ENCODE assay signal across 21 cellular contexts in the genomic region with DNA sequence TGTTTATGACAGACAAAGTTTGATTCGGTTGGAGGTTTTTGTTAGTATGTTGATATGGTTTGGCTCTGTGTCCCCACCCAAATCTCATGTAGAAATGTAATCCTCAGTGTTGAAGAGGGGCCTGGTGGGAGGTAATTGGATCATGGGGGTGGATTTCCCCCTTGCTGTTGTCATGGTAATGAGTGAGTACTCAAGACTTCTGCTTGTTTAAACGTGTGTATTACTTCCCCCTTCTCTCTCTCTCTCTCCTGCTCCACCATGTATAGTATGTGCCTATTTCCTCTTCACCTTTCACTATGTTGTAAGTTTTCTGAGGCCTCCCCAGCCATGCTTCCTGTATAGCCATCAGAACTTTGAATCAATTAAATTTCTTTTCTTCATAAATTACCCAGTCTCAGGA.
DNase-seq lines count a peak whose midpoint lies in the region; ATAC-seq, FAIRE-seq and TF ChIP-seq lines count a peak whose summit lies in the region.
"Had no signal": no experiment of that assay in that cellular context is flagged by ENCODE, and none has a peak within 500 bp of the region (broad histone marks: within the 10 kb centered on the region; RNA-seq: fewer than 3 reads in every experiment).

No MANE protein-coding gene starts in this region.

- peak overlapping the region; percentile 8 for H3K4me3 Mint-ChIP-seq in neural progenitor cell
- H3K4me3 Mint-ChIP-seq: CD14-positive monocyte; CD8-positive, alpha-beta T cell; HFFc6 had no signal

- no peak overlapping the region for H4K5ac ChIP-seq in H1 (ENCODE audit: insufficient read length, low read depth, low read length)

- 58 to 100% methylated on average over 1 to 2 of the region's 2 CpGs for WGBS in H1 (ENCODE audit: extremely low coverage in 1 of 2, insufficient coverage in 1 of 2, insufficient read length in 1 of 2, insufficient replicate concordance in 2 of 2, low coverage in 1 of 2, low lambda C conversion rate in 2 of 2, missing lambda C conversion rate in 1 of 2), 2 experiments
- 50 to 57% (median 56%) methylated on average over 2 of the region's 2 CpGs for WGBS in psoas muscle, 3 donors

- FAIRE-seq in H1 (lab: Jason Lieb, UNC), result no peak
- FAIRE-seq: A549, D721Med, G401.6, GM12891, HTR-8/SVneo had no signal

- no peak overlapping the region for H3K18ac ChIP-seq in H1 (ENCODE audit: extremely low read depth, low read length)

- ATAC-seq in psoas muscle, result no peak
- ATAC-seq: A549; CD8-positive, alpha-beta T cell had no signal

- H3K9me3 ChIP-seq in HUES48 (ENCODE audit: control insufficient read depth, insufficient read depth, low read length), result peaks cover 11% of the 10 kb centered on the region
- peaks cover 8 to 9% of the 10 kb centered on the region in 2 experiments for H3K9me3 ChIP-seq in H1 (ENCODE audit: insufficient read depth in 2 of 2, low read depth in 1 of 2, low read length in 1 of 2)
- H3K9me3 ChIP-seq in neural progenitor cell (ENCODE audit: low read depth), result no peaks in the 10 kb centered on the region
- H3K9me3 ChIP-seq in SJCRH30 (replicated peaks), result no peaks in the 10 kb centered on the region
- no peaks in the 10 kb centered on the region for H3K9me3 ChIP-seq in psoas muscle
- H3K9me3 ChIP-seq: A549 had no signal

- H2BK15ac ChIP-seq in H1 (ENCODE audit: low read length), result no peak overlapping the region

- H3K56ac ChIP-seq in H1 (replicated peaks; ENCODE audit: insufficient read length, low read depth, low read length), result no peak overlapping the region

- CTCF ChIA-PET in H1 (lab: Charles Lee; ENCODE audit: partially characterized antibody), result interaction anchor here (0.6 to 1.9 kb wide), 2 partner anchors 39 to 242 kb away, joined by 3 to 5 read pairs; no protein-coding TSS in a partner anchor

- H3K27ac ChIP-seq in HUES48 (ENCODE audit: low read depth, low read length) (peak overlapping the region; percentile 23), H1 (ENCODE audit: low read depth, low read length) (no peak overlapping the region), neural progenitor cell (no peak overlapping the region), SJCRH30 (no peak overlapping the region), psoas muscle (no peak overlapping the region)
- H3K27ac ChIP-seq: A549 had no signal

- H3K36me3 ChIP-seq in HUES48 (ENCODE audit: control insufficient read depth, insufficient read depth, low read length), result no peaks in the 10 kb centered on the region
- H3K36me3 ChIP-seq in H1 (ENCODE audit: control insufficient read depth in 2 of 4, insufficient read depth in 4 of 4, low read length in 3 of 4), result peaks cover 0 to 7% (median 0%) of the 10 kb centered on the region in 4 experiments; a peak in 3 of 8 replicates
- no peaks in the 10 kb centered on the region for H3K36me3 ChIP-seq in neural progenitor cell
- H3K36me3 ChIP-seq in SJCRH30, result no peaks in the 10 kb centered on the region
- no peaks in the 10 kb centered on the region for H3K36me3 ChIP-seq in psoas muscle (ENCODE audit: insufficient read depth in 1 of 2, low read depth in 1 of 2)

- no peaks in the 10 kb centered on the region for H3K27me3 Mint-ChIP-seq in neural progenitor cell (ENCODE audit: insufficient read depth, low read depth)

- H2BK120ac ChIP-seq in H1 (replicated peaks; ENCODE audit: low read depth, low read length), result no peak overlapping the region

- no peaks in the 10 kb centered on the region for H3K27me3 ChIP-seq in HUES48 (ENCODE audit: control insufficient read depth, insufficient read depth, low read length)
- peaks cover 0 to 1% (median 0%) of the 10 kb centered on the region in 4 experiments; a peak in 1 of 7 replicates for H3K27me3 ChIP-seq in H1 (replicated peaks in 1 of 4; ENCODE audit: control insufficient read depth in 3 of 4, extremely low read depth in 1 of 4, insufficient read depth in 3 of 4, low read length in 3 of 4)
- no peaks in the 10 kb centered on the region for H3K27me3 ChIP-seq in neural progenitor cell
- no peaks in the 10 kb centered on the region for H3K27me3 ChIP-seq in SJCRH30
- no peaks in the 10 kb centered on the region for H3K27me3 ChIP-seq in psoas muscle (ENCODE audit: insufficient read depth in 3 of 3, low read length in 2 of 3)

- no peaks in the 10 kb centered on the region for H3K23me2 ChIP-seq in H1 (ENCODE audit: low read depth, low read length)

- no peak overlapping the region for H4K91ac ChIP-seq in H1 (replicated peaks; ENCODE audit: insufficient read length, low read length)

- intact Hi-C loops in psoas muscle (cut with DNase I), result no loop called here

- POLR2A ChIA-PET in H1 (lab: Charles Lee; ENCODE audit: partially characterized antibody), result no interaction called here

- TF ChIP-seq POLR2A in H1 (IDR thresholded peaks at IDR 0.05; ENCODE audit: control extremely low read depth in 1 of 2, low read depth in 2 of 2, low read length in 2 of 2), result no peak

- H3K79me1 ChIP-seq in H1 (ENCODE audit: low read depth, low read length), result no peaks in the 10 kb centered on the region

- no peak overlapping the region for H3K23ac ChIP-seq in H1 (ENCODE audit: insufficient read length)

- no peak for TF ChIP-seq RAD21 in H1 (IDR thresholded peaks at IDR 0.05 in 1 of 2, conservative IDR thresholded peaks at IDR 0.05 in 1 of 2; ENCODE audit: low read depth in 2 of 2, low read length in 2 of 2)

- H4K8ac ChIP-seq in H1 (ENCODE audit: extremely low read depth, insufficient read depth, low read length), result no peak overlapping the region

- H3K9ac ChIP-seq in HUES48 (ENCODE audit: low read depth, low read length) (no peak overlapping the region), H1 (replicated peaks in 1 of 4; ENCODE audit: extremely low read depth in 1 of 4, low read depth in 3 of 4, low read length in 3 of 4) (no peak overlapping the region), neural progenitor cell (no peak overlapping the region)

- H3K79me2 ChIP-seq in H1 (ENCODE audit: control insufficient read depth in 1 of 2, insufficient read depth in 2 of 2, low read length in 2 of 2), result no peaks in the 10 kb centered on the region
- H3K79me2 ChIP-seq in neural progenitor cell (ENCODE audit: low read depth), result no peaks in the 10 kb centered on the region

- peaks cover 25% of the 10 kb centered on the region for H3K4me1 Mint-ChIP-seq in neural progenitor cell
- H3K4me1 Mint-ChIP-seq: CD14-positive monocyte had no signal

- H3K4ac ChIP-seq in H1 (replicated peaks; ENCODE audit: insufficient read length, low read depth, low read length), result no peak overlapping the region

- H4K20me1 ChIP-seq in H1 (replicated peaks in 1 of 2; ENCODE audit: control insufficient read depth in 1 of 2, insufficient read depth in 2 of 2, low read length in 2 of 2), result no peaks in the 10 kb centered on the region
- H4K20me1 ChIP-seq in neural progenitor cell (ENCODE audit: low read depth), result no peaks in the 10 kb centered on the region

- H3K4me3 ChIP-seq in HUES48 (ENCODE audit: low read depth, low read length) (no peak overlapping the region), H1 (ENCODE audit: extremely low read depth in 1 of 4, insufficient read depth in 2 of 4, low read depth in 3 of 4, low read length in 4 of 4) (no peak overlapping the region; a peak in 1 of 8 replicates), neural progenitor cell (no peak overlapping the region), SJCRH30 (no peak overlapping the region), psoas muscle (no peak overlapping the region)
- H3K4me3 ChIP-seq: A549 had no signal

- no peak for TF ChIP-seq EP300 in H1 (IDR thresholded peaks at IDR 0.05; ENCODE audit: borderline replicate concordance in 1 of 2, low read depth in 2 of 2, low read length in 2 of 2)

- H2AFZ ChIP-seq in H1 (ENCODE audit: low read length) (no peak overlapping the region), neural progenitor cell (replicated peaks) (no peak overlapping the region)

- H3K36me3 Mint-ChIP-seq in neural progenitor cell, result peaks cover 4% of the 10 kb centered on the region
- H3K36me3 Mint-ChIP-seq: CD14-positive monocyte; CD8-positive, alpha-beta T cell had no signal

- peaks cover 13% of the 10 kb centered on the region for H3K9me3 Mint-ChIP-seq in neural progenitor cell

- no peak overlapping the region for H2BK5ac ChIP-seq in H1 (ENCODE audit: low read depth, low read length)

- no peak overlapping the region for H3K27ac Mint-ChIP-seq in neural progenitor cell
- H3K27ac Mint-ChIP-seq: CD14-positive monocyte; CD8-positive, alpha-beta T cell; HFFc6 had no signal

- H3F3A ChIP-seq in neural progenitor cell (ENCODE audit: low read depth), result no peaks in the 10 kb centered on the region

- DNase-seq in SKM-1 (lab: John Stamatoyannopoulos, UW; ENCODE audit: unreplicated experiment), result peak; percentile 39
- no peak for DNase-seq in H1 (ENCODE audit: low read depth in 1 of 2, low spot score in 2 of 2)
- DNase-seq in neural progenitor cell (ENCODE audit: low spot score), result no peak
- DNase-seq in SJCRH30, result no peak
- DNase-seq in psoas muscle, result no peak
- DNase-seq in NAMALWA (ENCODE audit: low spot score), result no peak
- DNase-seq: CD8-positive, alpha-beta T cell; COR-L47; DMS153; DMS79 treated with DMSO at 0.1 percent for 48 hours; EL; GOT3; HCEC 1CT; HFFc6 had no signal

- H2AK5ac ChIP-seq in H1 (ENCODE audit: low read depth, low read length), result no peak overlapping the region

- no peak overlapping the region for H2BK12ac ChIP-seq in H1 (ENCODE audit: low read depth, low read length)

- H2BK20ac ChIP-seq in H1 (ENCODE audit: low read length), result no peak overlapping the region

- H3K4me2 ChIP-seq in H1 (ENCODE audit: insufficient read depth in 1 of 2, low read depth in 2 of 2, low read length in 2 of 2) (no peak overlapping the region), neural progenitor cell (no peak overlapping the region)
- H3K4me2 ChIP-seq: A549 had no signal

- H3K14ac ChIP-seq in H1 (ENCODE audit: insufficient read length), result no peak overlapping the region

- H3K4me1 ChIP-seq in HUES48 (ENCODE audit: control insufficient read depth, insufficient read depth, low read length) (peaks cover 18% of the 10 kb centered on the region), H1 (replicated peaks in 1 of 4; ENCODE audit: control insufficient read depth in 3 of 4, insufficient read depth in 4 of 4, low read length in 3 of 4) (no peaks in the 10 kb centered on the region), neural progenitor cell (peaks cover 19% of the 10 kb centered on the region), SJCRH30 (no peaks in the 10 kb centered on the region), psoas muscle (no peaks in the 10 kb centered on the region)
- H3K4me1 ChIP-seq: A549 had no signal

- TF ChIP-seq CTCF in H1 (IDR thresholded peaks at IDR 0.05; ENCODE audit: control extremely low read depth in 1 of 3, insufficient read depth in 1 of 3, low read depth in 1 of 3, low read length in 3 of 3) (no peak), neural progenitor cell (IDR thresholded peaks at IDR 0.05) (no peak), psoas muscle (IDR thresholded peaks at IDR 0.05) (no peak)

TF ChIP-seq in H1, 55 proteins besides CTCF, POLR2A, EP300 and RAD21:
- TF ChIP-seq NANOG (IDR thresholded peaks at IDR 0.05; ENCODE audit: insufficient read depth, low read depth, low read length, poor library complexity, severe bottlenecking), result peak; percentile 60
- TF ChIP-seq SIX5 (IDR thresholded peaks at IDR 0.05; ENCODE audit: low read depth, low read length), result no peak
